8 cellular contexts compared by ENCODE assay signal in the genomic region with DNA sequence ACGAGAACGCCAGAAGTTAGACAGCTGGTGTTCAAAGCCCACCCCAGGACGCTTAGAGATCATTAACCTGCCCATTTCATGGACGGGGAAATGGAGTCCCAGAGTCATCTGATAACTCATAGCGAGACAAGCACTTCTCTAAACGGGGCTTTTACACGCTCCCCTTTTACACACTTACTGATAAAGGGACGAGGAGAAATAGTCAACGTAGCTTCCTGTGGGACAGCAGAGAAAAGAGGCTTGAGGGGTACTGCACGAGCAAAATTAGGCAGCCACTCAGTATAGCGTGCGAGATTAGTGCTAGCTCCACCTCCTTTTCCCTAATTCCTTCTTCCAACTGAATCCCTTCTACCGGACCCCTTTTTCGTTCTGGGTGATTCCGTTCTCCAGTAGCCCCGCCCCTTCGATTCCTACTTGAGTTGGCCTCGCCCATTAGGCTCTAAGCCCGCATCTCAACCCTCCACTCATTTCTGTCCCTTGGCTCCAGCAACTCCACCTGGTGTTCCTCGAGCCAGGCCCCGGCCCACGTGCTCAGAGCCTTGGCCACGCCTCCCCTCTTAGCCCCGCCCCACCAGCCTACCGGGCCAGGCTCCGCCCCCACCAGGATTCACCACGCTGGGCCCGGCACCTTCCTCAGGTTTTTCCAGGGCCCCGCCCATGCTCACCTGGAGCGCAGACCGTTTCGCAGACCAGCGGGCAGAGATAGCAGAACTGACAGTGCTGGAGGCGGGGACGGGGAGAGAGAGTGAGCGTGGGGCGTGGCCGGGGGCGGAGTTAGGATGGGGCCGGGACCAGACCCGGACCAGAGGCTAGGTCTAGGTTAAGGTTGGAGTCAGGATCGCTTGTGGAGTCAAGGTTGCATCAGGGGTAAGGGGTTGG. TPM values are rescaled to one million over a fixed set of nuclear protein-coding genes. Genes with fewer than 3 reads are reported as not detected.
DNase-seq lines count a peak whose midpoint lies in the region; ATAC-seq and TF ChIP-seq lines count a peak whose summit lies in the region.

No MANE protein-coding gene starts in this region.

- TF ChIP-seq CTCF in glutamatergic neuron (IDR thresholded peaks at IDR 0.05; ENCODE audit: partially characterized antibody, unreplicated experiment) = no peak
- no peak for TF ChIP-seq CTCF in osteocyte (IDR thresholded peaks at IDR 0.05)

- H3K4me3 Mint-ChIP-seq in activated T-cell treated with anti-CD3 and anti-CD28 coated beads, Interleukin-2, amount 50 U/mL, for 24 hours = no peak overlapping the region
- H3K4me3 Mint-ChIP-seq in glutamatergic neuron (ENCODE audit: unreplicated experiment) (peak overlapping the region; percentile 81), osteocyte (ENCODE audit: unreplicated experiment) (peak overlapping the region; percentile 93)

- peak; percentile 78 for DNase-seq in activated effector memory CD4-positive, alpha-beta T cell treated with anti-CD3 and anti-CD28 coated beads, Interleukin-2, amount 50 U/mL, for 16 hours
- no peak for DNase-seq in activated effector memory CD4-positive, alpha-beta T cell treated with Interleukin-2 at 50 U/mL for 16 hours
- DNase-seq in NCI-H2171 treated with DMSO at 0.1 percent for 48 hours (lab: John Stamatoyannopoulos, UW) = peak; percentile 92
- peak; percentile 60 for DNase-seq in activated T-cell treated with anti-CD3 and anti-CD28 coated beads, Interleukin-2, amount 50 U/mL, for 24 hours
- peak; percentile 79 for DNase-seq in glutamatergic neuron
- no peak for DNase-seq in osteocyte (ENCODE audit: extremely low spot score, unreplicated experiment)

- H3K27ac Mint-ChIP-seq in activated T-cell treated with anti-CD3 and anti-CD28 coated beads, Interleukin-2, amount 50 U/mL, for 24 hours = no peak overlapping the region
- peak overlapping the region; percentile 68 for H3K27ac Mint-ChIP-seq in glutamatergic neuron (ENCODE audit: unreplicated experiment)
- peak overlapping the region; percentile 76 for H3K27ac Mint-ChIP-seq in osteocyte (ENCODE audit: unreplicated experiment)

- H3K9me3 Mint-ChIP-seq in activated T-cell treated with anti-CD3 and anti-CD28 coated beads, Interleukin-2, amount 50 U/mL, for 24 hours = peaks cover 4% of the 10 kb centered on the region
- H3K9me3 Mint-ChIP-seq in glutamatergic neuron (ENCODE audit: unreplicated experiment) (peaks cover 19% of the 10 kb centered on the region), osteocyte (ENCODE audit: unreplicated experiment) (peaks cover 3% of the 10 kb centered on the region)

- peaks cover 24% of the 10 kb centered on the region for H3K4me1 Mint-ChIP-seq in activated T-cell treated with anti-CD3 and anti-CD28 coated beads, Interleukin-2, amount 50 U/mL, for 24 hours (ENCODE audit: low read depth)
- H3K4me1 Mint-ChIP-seq in glutamatergic neuron (ENCODE audit: low read depth, unreplicated experiment) = peaks cover 15% of the 10 kb centered on the region
- H3K4me1 Mint-ChIP-seq in osteocyte (ENCODE audit: unreplicated experiment) = peaks cover 14% of the 10 kb centered on the region

- H3K36me3 Mint-ChIP-seq in activated T-cell treated with anti-CD3 and anti-CD28 coated beads, Interleukin-2, amount 50 U/mL, for 24 hours (ENCODE audit: low read depth) = no peaks in the 10 kb centered on the region
- H3K36me3 Mint-ChIP-seq in glutamatergic neuron (ENCODE audit: unreplicated experiment) (peaks cover 10% of the 10 kb centered on the region), osteocyte (ENCODE audit: unreplicated experiment) (no peaks in the 10 kb centered on the region)

- ATAC-seq in GM18517 (IDR thresholded peaks at IDR 0.05; ENCODE audit: unreplicated experiment) (no peak), GM19463 (IDR thresholded peaks at IDR 0.05; ENCODE audit: unreplicated experiment) (no peak)

- peaks cover 87% of the 10 kb centered on the region for H3K27me3 Mint-ChIP-seq in activated T-cell treated with anti-CD3 and anti-CD28 coated beads, Interleukin-2, amount 50 U/mL, for 24 hours
- H3K27me3 Mint-ChIP-seq in glutamatergic neuron (ENCODE audit: unreplicated experiment) = peaks cover 23% of the 10 kb centered on the region
- H3K27me3 Mint-ChIP-seq in osteocyte (ENCODE audit: unreplicated experiment) = peaks cover 2% of the 10 kb centered on the region

RNA-seq across cellular contexts. Expression of a gene that starts 3.6 kb away (rescaled TPM):
- total RNA-seq in glutamatergic neuron (ENCODE audit: unreplicated experiment) (26.6 TPM), osteocyte (not detected in 2 replicates)

RNA-seq across cellular contexts. Expression of a gene that starts 6.0 kb away (rescaled TPM):
- total RNA-seq in glutamatergic neuron (ENCODE audit: unreplicated experiment) (54.1 TPM), osteocyte (28.5 and 28.7 TPM in 2 replicates)

RNA-seq across cellular contexts. Expression of a gene that starts 32.2 kb away (rescaled TPM):
- total RNA-seq in glutamatergic neuron (ENCODE audit: unreplicated experiment) (104 TPM), osteocyte (6.6 and 9.5 TPM in 2 replicates)

RNA-seq across cellular contexts. Expression of a gene that starts 32.6 kb away (rescaled TPM):
- 3.2 TPM for total RNA-seq in glutamatergic neuron (ENCODE audit: unreplicated experiment)
- total RNA-seq in osteocyte = 1.8 and 3.4 TPM in 2 replicates

RNA-seq across cellular contexts. Expression of a gene that starts 37.4 kb away (rescaled TPM):
- total RNA-seq in glutamatergic neuron (ENCODE audit: unreplicated experiment) (32.6 TPM), osteocyte (7.9 and 9.9 TPM in 2 replicates)

Comparison
In these comparisons a context has a peak if more than half of its experiments do, and no peak if none do; other contexts are left out.
1. DNase-seq: peak in activated effector memory CD4-positive, alpha-beta T cell treated with anti-CD3 and anti-CD28 coated beads, Interleukin-2, amount 50 U/mL, for 16 hours (single experiment), NCI-H2171 treated with DMSO at 0.1 percent for 48 hours (single experiment), activated T-cell treated with anti-CD3 and anti-CD28 coated beads, Interleukin-2, amount 50 U/mL, for 24 hours (single experiment) and glutamatergic neuron (single experiment); none in activated effector memory CD4-positive, alpha-beta T cell treated with Interleukin-2 at 50 U/mL for 16 hours (single experiment) and osteocyte (single experiment).
2. RNA of a gene that starts 3.6 kb away (total RNA-seq): 26.6 TPM in glutamatergic neuron (single experiment); not detected in osteocyte; every median in the first group is over 10 times any median in the second.
3. RNA of a gene that starts 32.2 kb away (total RNA-seq): 104 TPM in glutamatergic neuron (single experiment); 6.6 to 9.5 TPM in osteocyte; every median in the first group is over 10 times any median in the second.